ENCODE assay signal across 23 cellular contexts in the genomic region with DNA sequence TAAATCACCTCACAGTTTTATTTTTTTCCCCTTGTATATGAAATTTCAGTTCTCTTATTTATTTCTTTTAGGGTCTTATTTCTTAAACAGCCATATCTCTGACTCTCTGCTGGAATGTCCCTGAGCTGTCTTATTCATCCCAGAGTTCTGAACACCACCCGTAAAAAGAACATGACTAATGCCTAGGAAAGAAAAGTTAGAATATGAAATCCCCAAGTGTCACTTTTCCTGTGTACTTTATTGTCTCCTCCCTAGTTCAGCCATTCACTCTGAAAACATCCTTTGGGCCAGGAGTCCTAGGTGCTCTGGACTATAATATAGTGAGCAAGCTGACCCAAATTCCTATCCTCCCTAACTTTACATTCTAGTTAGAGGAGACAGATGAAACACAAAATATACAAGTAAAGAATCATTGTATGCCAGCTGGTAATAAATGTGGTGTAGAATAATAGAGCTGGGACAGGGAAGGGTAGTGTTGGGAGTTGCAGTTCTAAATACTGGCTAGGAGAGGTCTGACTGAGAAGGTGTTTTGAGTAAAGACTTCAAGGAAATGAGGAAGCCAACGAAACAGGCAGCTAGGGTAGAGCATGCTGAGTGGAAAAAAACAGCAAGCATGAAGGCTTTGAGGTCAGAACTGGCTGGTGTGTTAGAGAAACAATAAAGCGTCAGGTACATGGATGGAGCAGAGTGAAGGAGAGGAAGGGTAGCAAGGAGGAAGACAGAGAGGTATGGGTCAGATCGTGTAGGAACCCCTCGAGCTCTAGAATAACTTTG. TPM values are rescaled to one million over a fixed set of nuclear protein-coding genes. Genes with fewer than 3 reads are reported as not detected.
DNase-seq lines count a peak whose midpoint lies in the region; ATAC-seq lines count a peak whose summit lies in the region.
"Had no signal": no experiment of that assay in that cellular context is flagged by ENCODE, and none has a peak within 500 bp of the region (broad histone marks: within the 10 kb centered on the region; RNA-seq: fewer than 3 reads in every experiment).

No MANE protein-coding gene starts in this region.

- intact Hi-C loops in activated CD4-positive, alpha-beta T cell treated with anti-CD3 and anti-CD28 coated beads, Interleukin-2, amount 10 ng/mL, durations not matched to agents 24 days and 14 days (cut with micrococcal nuclease) = no loop called here
- intact Hi-C loops in Right ventricle myocardium superior (cut with DNase I) = no loop called here

- H3K27me3 Mint-ChIP-seq in activated CD4-positive, alpha-beta T cell treated with anti-CD3 and anti-CD28 coated beads, Interleukin-2, amount 10 ng/mL, durations not matched to agents 24 days and 14 days = no peaks in the 10 kb centered on the region
- peaks cover 7% of the 10 kb centered on the region for H3K27me3 Mint-ChIP-seq in activated T-helper 17 cell treated with anti-CD3 and anti-CD28 coated beads, Interleukin-2, amount 50 U/mL, for 72 hours
- H3K27me3 Mint-ChIP-seq: CD4-positive, alpha-beta memory T cell had no signal

- peaks cover 13% of the 10 kb centered on the region for H3K4me1 Mint-ChIP-seq in activated CD4-positive, alpha-beta T cell treated with anti-CD3 and anti-CD28 coated beads, Interleukin-2, amount 10 ng/mL, durations not matched to agents 24 days and 14 days
- peaks cover 6% of the 10 kb centered on the region for H3K4me1 Mint-ChIP-seq in activated T-helper 17 cell treated with anti-CD3 and anti-CD28 coated beads, Interleukin-2, amount 50 U/mL, for 72 hours
- H3K4me1 Mint-ChIP-seq: CD4-positive, alpha-beta memory T cell; GM23338 had no signal

- no peaks in the 10 kb centered on the region for H3K9me3 Mint-ChIP-seq in activated CD4-positive, alpha-beta T cell treated with anti-CD3 and anti-CD28 coated beads, Interleukin-2, amount 10 ng/mL, durations not matched to agents 24 days and 14 days
- no peaks in the 10 kb centered on the region for H3K9me3 Mint-ChIP-seq in activated T-helper 17 cell treated with anti-CD3 and anti-CD28 coated beads, Interleukin-2, amount 50 U/mL, for 72 hours
- H3K9me3 Mint-ChIP-seq: GM23338 had no signal

- no peak for DNase-seq in activated CD4-positive, alpha-beta T cell treated with anti-CD3 and anti-CD28 coated beads, Interleukin-2, amount 10 ng/mL, durations not matched to agents 24 days and 14 days
- DNase-seq in activated CD4-positive, alpha-beta T cell treated with anti-CD3 and anti-CD28 coated beads, Interleukin-2, amount 50 U/mL, for 1 hour = no peak
- DNase-seq in myocyte (ENCODE audit: low read depth) (peak; percentile 9), Right ventricle myocardium superior (no peak), T-helper 9 cell (no peak)
- DNase-seq: 8988T; Calu3; CD4-positive, alpha-beta memory T cell; MM.1S; NCI-H1092 treated with DMSO at 0.1 percent for 48 hours; NCI-H2081 treated with DMSO at 0.1 percent for 48 hours; NCI-H510A treated with DMSO at 0.1 percent for 48 hours; NCI-H82; PC-9 had no signal

- H3K27ac Mint-ChIP-seq in activated CD4-positive, alpha-beta T cell treated with anti-CD3 and anti-CD28 coated beads, Interleukin-2, amount 10 ng/mL, durations not matched to agents 24 days and 14 days = peak overlapping the region; percentile 59
- no peak overlapping the region for H3K27ac Mint-ChIP-seq in activated T-helper 17 cell treated with anti-CD3 and anti-CD28 coated beads, Interleukin-2, amount 50 U/mL, for 72 hours
- H3K27ac Mint-ChIP-seq: CD4-positive, alpha-beta memory T cell; GM23338 had no signal

- ATAC-seq in GM19463 (IDR thresholded peaks at IDR 0.05; ENCODE audit: unreplicated experiment) (peak; percentile 57), Right ventricle myocardium superior (ENCODE audit: poor library complexity) (no peak), GM19455 (IDR thresholded peaks at IDR 0.05; ENCODE audit: unreplicated experiment) (no peak)
- peak; percentile 19 for ATAC-seq in activated T-helper 17 cell treated with anti-CD3 and anti-CD28 coated beads, Interleukin-2, amount 50 U/mL, for 72 hours (replicated peaks)
- ATAC-seq: GM23338, HCT116, HepG2 had no signal

- H3K4me3 Mint-ChIP-seq in activated CD4-positive, alpha-beta T cell treated with anti-CD3 and anti-CD28 coated beads, Interleukin-2, amount 10 ng/mL, durations not matched to agents 24 days and 14 days = peak overlapping the region; percentile 0
- H3K4me3 Mint-ChIP-seq in activated T-helper 17 cell treated with anti-CD3 and anti-CD28 coated beads, Interleukin-2, amount 50 U/mL, for 72 hours = no peak overlapping the region
- H3K4me3 Mint-ChIP-seq: CD4-positive, alpha-beta memory T cell; GM23338 had no signal

- no peaks in the 10 kb centered on the region for H3K36me3 Mint-ChIP-seq in activated CD4-positive, alpha-beta T cell treated with anti-CD3 and anti-CD28 coated beads, Interleukin-2, amount 10 ng/mL, durations not matched to agents 24 days and 14 days (ENCODE audit: low read depth)
- no peaks in the 10 kb centered on the region for H3K36me3 Mint-ChIP-seq in activated T-helper 17 cell treated with anti-CD3 and anti-CD28 coated beads, Interleukin-2, amount 50 U/mL, for 72 hours (ENCODE audit: low read depth)
- H3K36me3 Mint-ChIP-seq: CD4-positive, alpha-beta memory T cell had no signal

RNA-seq across cellular contexts. Expression of gene FTHL17, which starts 40.6 kb away (rescaled TPM):
- total RNA-seq in activated CD4-positive, alpha-beta T cell treated with anti-CD3 and anti-CD28 coated beads, Interleukin-2, amount 10 ng/mL, durations not matched to agents 24 days and 14 days = not detected in 2 replicates
- total RNA-seq in activated T-helper 17 cell treated with anti-CD3 and anti-CD28 coated beads, Interleukin-2, amount 50 U/mL, for 72 hours = not detected
- total RNA-seq in myocyte (not detected in 2 replicates), Right ventricle myocardium superior (not detected)
- polyA plus RNA-seq in myocyte (2012) = not detected
- total RNA-seq: Calu3; CD4-positive, alpha-beta memory T cell; G401; GM23338; HepG2; PC-9; SK-MEL-5 had no signal
- polyA plus RNA-seq: BJ; CD4-positive, alpha-beta memory T cell; GM23338; HepG2 had no signal

Comparison
In these comparisons a context has a peak if more than half of its experiments do, and no peak if none do; other contexts are left out.
1. ATAC-seq: peak in GM19463 (single experiment) and activated T-helper 17 cell treated with anti-CD3 and anti-CD28 coated beads, Interleukin-2, amount 50 U/mL, for 72 hours (single experiment); none in Right ventricle myocardium superior (single experiment) and GM19455 (single experiment).